Comparison of ENCODE assay signal across 8 cellular contexts in the genomic region with DNA sequence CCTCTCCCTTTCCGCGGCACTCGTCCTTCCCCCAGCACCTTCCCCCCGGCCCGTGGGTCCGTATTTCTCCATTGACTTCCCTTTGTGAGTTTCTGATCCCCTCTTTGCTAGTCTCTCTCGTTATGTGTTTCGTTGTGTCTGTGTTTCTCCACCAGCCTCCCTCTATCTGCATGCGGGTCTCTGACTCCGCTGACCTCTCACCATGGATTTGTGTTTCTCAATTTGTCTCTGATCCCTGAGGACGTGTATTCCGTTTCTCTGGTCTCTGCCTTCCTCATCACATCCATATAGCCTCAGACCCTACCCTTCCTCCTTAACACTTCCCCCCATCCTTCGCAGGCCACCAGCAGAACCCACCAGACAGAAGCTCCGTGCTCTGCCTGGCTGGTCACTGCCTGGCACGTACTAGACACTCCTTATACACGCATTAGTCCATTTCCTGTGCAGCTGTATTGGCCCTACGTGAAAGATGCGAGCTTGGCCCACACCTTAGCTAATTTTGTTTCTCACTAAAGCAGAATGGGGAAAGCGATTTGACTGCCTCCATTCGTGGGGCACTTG. TPM values are rescaled to one million over a fixed set of nuclear protein-coding genes. Genes with fewer than 3 reads are reported as not detected.
DNase-seq lines count a peak whose midpoint lies in the region; ATAC-seq and TF ChIP-seq lines count a peak whose summit lies in the region.

No MANE protein-coding gene starts in this region.

- H3K4me2 ChIP-seq in mesendoderm (ENCODE audit: low read length) = peak overlapping the region; percentile 100

- intact Hi-C loops in upper lobe of right lung (cut with DNase I) = no loop called here

- H3K4ac ChIP-seq in mesendoderm (ENCODE audit: low read depth, low read length) = no peak overlapping the region

- WGBS in mesendoderm (ENCODE audit: extremely low coverage, insufficient coverage, low lambda C conversion rate) = no CpG with 5 or more reads among the region's 20 CpGs

- H3K4me1 ChIP-seq in mesendoderm (ENCODE audit: control insufficient read depth, low read depth, low read length) = peaks cover 3% of the 10 kb centered on the region
- peaks cover 6% of the 10 kb centered on the region for H3K4me1 ChIP-seq in upper lobe of right lung

- H3K56ac ChIP-seq in mesendoderm (ENCODE audit: low read length) = peak overlapping the region; percentile 95

- DNase-seq in DMS53 (lab: John Stamatoyannopoulos, UW) (peak; percentile 57), DMS53 treated with DMSO at 0.1 percent for 48 hours (lab: John Stamatoyannopoulos, UW; ENCODE audit: unreplicated experiment) (no peak), NCI-H69 (lab: John Stamatoyannopoulos, UW) (peak; percentile 35), choroid plexus epithelial cell (ENCODE audit: low read depth) (peak; percentile 38), mesendoderm (no peak), upper lobe of right lung (peak; percentile 25), GM10266 (ENCODE audit: extremely low spot score) (no peak)

- H3K18ac ChIP-seq in mesendoderm (ENCODE audit: low read length) = no peak overlapping the region

- H2BK15ac ChIP-seq in mesendoderm (replicated peaks; ENCODE audit: low read depth) = no peak overlapping the region

- H3K36me3 ChIP-seq in mesendoderm (ENCODE audit: control insufficient read depth, insufficient read depth, low read length) = peaks cover 6% of the 10 kb centered on the region
- H3K36me3 ChIP-seq in upper lobe of right lung = peaks cover 14% of the 10 kb centered on the region

- H4K8ac ChIP-seq in mesendoderm (ENCODE audit: low read depth, low read length) = no peak overlapping the region

- H3K9ac ChIP-seq in mesendoderm (ENCODE audit: low read length) = peak overlapping the region; percentile 96

- peaks cover 5% of the 10 kb centered on the region for H3K79me1 ChIP-seq in mesendoderm (ENCODE audit: low read length)

- H4K5ac ChIP-seq in mesendoderm (ENCODE audit: low read length) = no peak overlapping the region

- H3K27me3 ChIP-seq in mesendoderm (ENCODE audit: insufficient read depth, low read length, poor library complexity) = no peaks in the 10 kb centered on the region
- H3K27me3 ChIP-seq in upper lobe of right lung = no peaks in the 10 kb centered on the region

- H3K79me2 ChIP-seq in mesendoderm (ENCODE audit: control insufficient read depth, insufficient read depth, low read length) = peaks cover 3% of the 10 kb centered on the region

- peak overlapping the region; percentile 66 for H3K23ac ChIP-seq in mesendoderm (ENCODE audit: low read length)

- peak overlapping the region; percentile 74 for H3K4me3 ChIP-seq in choroid plexus epithelial cell (ENCODE audit: low read depth, low read length)
- peak overlapping the region; percentile 90 for H3K4me3 ChIP-seq in mesendoderm (ENCODE audit: low read length)
- H3K4me3 ChIP-seq in upper lobe of right lung = peak overlapping the region; percentile 70

- peak; percentile 2 for ATAC-seq in upper lobe of right lung
- no peak for ATAC-seq in GM18519 (IDR thresholded peaks at IDR 0.05; ENCODE audit: low FRiP score, unreplicated experiment)

- no peak overlapping the region for H2BK5ac ChIP-seq in mesendoderm (ENCODE audit: low read length)

- H3K27ac ChIP-seq in mesendoderm (ENCODE audit: low read depth, low read length) (peak overlapping the region; percentile 62), upper lobe of right lung (peak overlapping the region; percentile 89)

- TF ChIP-seq CTCF in choroid plexus epithelial cell (conservative IDR thresholded peaks at IDR 0.05; ENCODE audit: low read depth, low read length) (no peak), upper lobe of right lung (IDR thresholded peaks at IDR 0.05) (no peak), GM10266 (IDR thresholded peaks at IDR 0.05; ENCODE audit: control insufficient read depth, insufficient read depth, low read depth, missing control alignments) (no peak)

- H3K9me3 ChIP-seq in upper lobe of right lung = no peaks in the 10 kb centered on the region

- H2AK5ac ChIP-seq in mesendoderm (ENCODE audit: low read length) = no peak overlapping the region

- no peak overlapping the region for H2BK120ac ChIP-seq in mesendoderm (ENCODE audit: low read depth, low read length)

RNA-seq across cellular contexts. Expression of gene B4GALT7, which starts 0.6 kb away (rescaled TPM):
- 15.3 TPM for polyA plus RNA-seq in mesendoderm (2013, experiment 1 of 2)
- 15.9 TPM for polyA plus RNA-seq in mesendoderm (2013, experiment 2 of 2)
- 23.2 TPM for total RNA-seq in upper lobe of right lung

RNA-seq across cellular contexts. Expression of gene TMED9, which starts 8.5 kb away (rescaled TPM):
- polyA plus RNA-seq in mesendoderm (2013, experiment 1 of 2) = 110 TPM
- polyA plus RNA-seq in mesendoderm (2013, experiment 2 of 2) = 109 TPM
- 133 TPM for total RNA-seq in upper lobe of right lung

RNA-seq across cellular contexts. Expression of gene FAM193B, which starts 46.2 kb away (rescaled TPM):
- 34.2 TPM for polyA plus RNA-seq in mesendoderm (2013, experiment 1 of 2)
- 33.5 TPM for polyA plus RNA-seq in mesendoderm (2013, experiment 2 of 2)
- total RNA-seq in upper lobe of right lung = 76.3 TPM

Comparison
In these comparisons a context has a peak if more than half of its experiments do, and no peak if none do; other contexts are left out.
1. DNase-seq: peak in DMS53 (single experiment), NCI-H69 (single experiment), choroid plexus epithelial cell (single experiment) and upper lobe of right lung (single experiment); none in DMS53 treated with DMSO at 0.1 percent for 48 hours (single experiment), mesendoderm (single experiment) and GM10266 (single experiment).
2. Peak in every context shown above with its lines, with median percentiles within 50 percentile points of each other: H3K4me3 ChIP-seq.